ENCODE assay signal across 8 cellular contexts in genomic region chr1:58162952-58163550, GRCh38.
DNase-seq lines count a peak whose midpoint lies in the region; ATAC-seq and TF ChIP-seq lines count a peak whose summit lies in the region.

No MANE protein-coding gene starts in this region.

- no peak overlapping the region for H3K4me3 Mint-ChIP-seq in activated CD4-positive, alpha-beta memory T cell treated with anti-CD3 and anti-CD28 coated beads, Interleukin-2, amount 10 ng/mL, durations not matched to agents 7 days and 5 days

- peak; percentile 53 to 79 (median 67) for TF ChIP-seq CTCF in tibial nerve (IDR thresholded peaks at IDR 0.05)

- no peak overlapping the region for H3K27ac Mint-ChIP-seq in activated CD4-positive, alpha-beta memory T cell treated with anti-CD3 and anti-CD28 coated beads, Interleukin-2, amount 10 ng/mL, durations not matched to agents 7 days and 5 days

- TF ChIP-seq EP300 in tibial nerve (IDR thresholded peaks at IDR 0.05), result no peak

- H3K27ac ChIP-seq in tibial nerve, result no peak overlapping the region

- intact Hi-C loops in left colon (cut with DNase I, micrococcal nuclease), result loop anchor here (5.0 to 10.0 kb wide), 2 partner anchors 1328 to 1331 kb away; no protein-coding TSS in a partner anchor

- peak; percentile 71 for ATAC-seq in left colon

- H3K4me1 Mint-ChIP-seq in activated CD4-positive, alpha-beta memory T cell treated with anti-CD3 and anti-CD28 coated beads, Interleukin-2, amount 10 ng/mL, durations not matched to agents 7 days and 5 days, result no peaks in the 10 kb centered on the region

- H3K27me3 ChIP-seq in tibial nerve, result no peaks in the 10 kb centered on the region

- no peaks in the 10 kb centered on the region for H3K36me3 Mint-ChIP-seq in activated CD4-positive, alpha-beta memory T cell treated with anti-CD3 and anti-CD28 coated beads, Interleukin-2, amount 10 ng/mL, durations not matched to agents 7 days and 5 days (ENCODE audit: low read depth)

- peaks cover 0 to 10% (median 0%) of the 10 kb centered on the region in 4 donors for H3K9me3 ChIP-seq in tibial nerve

- DNase-seq in GDM1 (lab: John Stamatoyannopoulos, UW), result peak; percentile 23
- DNase-seq in HS-27A (ENCODE audit: low read depth), result peak; percentile 3
- DNase-seq in NOMO-1 treated with DMSO at 0.1 percent for 48 hours (lab: John Stamatoyannopoulos, UW; ENCODE audit: unreplicated experiment), result peak; percentile 18
- DNase-seq in cerebellar cortex (ENCODE audit: low spot score), result peak; percentile 78
- DNase-seq in left colon, result peak; percentile 28 to 35
- DNase-seq in tibial nerve (ENCODE audit: low spot score in 2 of 2), result peak; percentile 23 to 54
- no peak for DNase-seq in activated CD4-positive, alpha-beta memory T cell treated with anti-CD3 and anti-CD28 coated beads, Interleukin-2, amount 10 ng/mL, durations not matched to agents 7 days and 5 days
- DNase-seq in NK-92 treated with Interleukin-12 subunit alpha and Interleukin-12 subunit beta, amount 100 ng/mL, for 24 hours (lab: John Stamatoyannopoulos, UW), result no peak

- H3K9me3 Mint-ChIP-seq in activated CD4-positive, alpha-beta memory T cell treated with anti-CD3 and anti-CD28 coated beads, Interleukin-2, amount 10 ng/mL, durations not matched to agents 7 days and 5 days, result no peaks in the 10 kb centered on the region

- no peaks in the 10 kb centered on the region for H3K27me3 Mint-ChIP-seq in activated CD4-positive, alpha-beta memory T cell treated with anti-CD3 and anti-CD28 coated beads, Interleukin-2, amount 10 ng/mL, durations not matched to agents 7 days and 5 days

- POLR2A ChIA-PET in activated CD4-positive, alpha-beta memory T cell treated with anti-CD3 and anti-CD28 coated beads, Interleukin-2, amount 10 ng/mL, durations not matched to agents 7 days and 5 days (lab: Charles Lee), result no interaction called here

- WGBS in tibial nerve, 2 donors, result 19 to 23% methylated on average over 9 of the region's 9 CpGs

- no peak overlapping the region for H3K4me3 ChIP-seq in tibial nerve

- CTCF ChIA-PET in activated CD4-positive, alpha-beta memory T cell treated with anti-CD3 and anti-CD28 coated beads, Interleukin-2, amount 10 ng/mL, durations not matched to agents 7 days and 5 days (lab: Charles Lee), result interaction anchor here (1.1 kb wide), 1 partner anchor 10 kb away, joined by 3 read pairs; no protein-coding TSS in a partner anchor

- H3K4me1 ChIP-seq in tibial nerve, result peaks cover 0 to 5% (median 0%) of the 10 kb centered on the region in 4 donors

- no peak for TF ChIP-seq POLR2A in tibial nerve (IDR thresholded peaks at IDR 0.05)

- H3K36me3 ChIP-seq in tibial nerve, result no peaks in the 10 kb centered on the region

Comparison
In these comparisons a context has a peak if more than half of its experiments do, and no peak if none do; other contexts are left out.
1. DNase-seq: peak in GDM1 (single experiment), HS-27A (single experiment), NOMO-1 treated with DMSO at 0.1 percent for 48 hours (single experiment), cerebellar cortex (single experiment), left colon (2 of 2) and tibial nerve (2 of 2); none in activated CD4-positive, alpha-beta memory T cell treated with anti-CD3 and anti-CD28 coated beads, Interleukin-2, amount 10 ng/mL, durations not matched to agents 7 days and 5 days (single experiment) and NK-92 treated with Interleukin-12 subunit alpha and Interleukin-12 subunit beta, amount 100 ng/mL, for 24 hours (single experiment).